Comparison of ENCODE assay signal across 10 cellular contexts in genomic region chr10:22683995-22684305, GRCh38. TPM values are rescaled to one million over a fixed set of nuclear protein-coding genes. Genes with fewer than 3 reads are reported as not detected.
A peak's percentile ranks its signal among the peaks of the same experiment; 100 is the strongest.
DNase-seq lines count a peak whose midpoint lies in the region; ATAC-seq and TF ChIP-seq lines count a peak whose summit lies in the region.
"Had no signal": no experiment of that assay in that cellular context is flagged by ENCODE, and none has a peak within 500 bp of the region (broad histone marks: within the 10 kb centered on the region; RNA-seq: fewer than 3 reads in every experiment).

No MANE protein-coding gene starts in this region.

- H3K79me2 ChIP-seq in mesendoderm (ENCODE audit: control insufficient read depth, insufficient read depth, low read length) = peaks cover 19% of the 10 kb centered on the region

- H3K9me3 ChIP-seq in CD8-positive, alpha-beta memory T cell (ENCODE audit: low read length) = no peaks in the 10 kb centered on the region
- H3K9me3 ChIP-seq: lower lobe of right lung had no signal

- no peak overlapping the region for H3K4me2 ChIP-seq in mesendoderm (ENCODE audit: low read length)

- H3K36me3 Mint-ChIP-seq in CD8-positive, alpha-beta memory T cell = peaks cover 0 to 12% (median 1%) of the 10 kb centered on the region in 3 donors
- peaks cover 2% of the 10 kb centered on the region for H3K36me3 Mint-ChIP-seq in activated naive CD8-positive, alpha-beta T cell
- H3K36me3 Mint-ChIP-seq in natural killer cell = no peaks in the 10 kb centered on the region

- no peaks in the 10 kb centered on the region for H3K36me3 ChIP-seq in CD8-positive, alpha-beta memory T cell (ENCODE audit: insufficient read depth, low read length)
- H3K36me3 ChIP-seq in mesendoderm (ENCODE audit: control insufficient read depth, insufficient read depth, low read length) = no peaks in the 10 kb centered on the region
- H3K36me3 ChIP-seq: lower lobe of right lung had no signal

- no peak overlapping the region for H3K23ac ChIP-seq in mesendoderm (ENCODE audit: low read length)

- H4K5ac ChIP-seq in mesendoderm (ENCODE audit: low read length) = no peak overlapping the region

- H3K18ac ChIP-seq in mesendoderm (ENCODE audit: low read length) = no peak overlapping the region

- H2AK5ac ChIP-seq in mesendoderm (ENCODE audit: low read length) = no peak overlapping the region

- H2BK5ac ChIP-seq in mesendoderm (ENCODE audit: low read length) = no peak overlapping the region

- H3K4me3 ChIP-seq in CD8-positive, alpha-beta memory T cell (ENCODE audit: low read length) = peak overlapping the region; percentile 2
- H3K4me3 ChIP-seq in mesendoderm (ENCODE audit: low read length) = no peak overlapping the region
- H3K4me3 ChIP-seq: lower lobe of right lung had no signal

- no peak overlapping the region for H3K4ac ChIP-seq in mesendoderm (ENCODE audit: low read depth, low read length)

- peaks cover 97% of the 10 kb centered on the region for H3K4me1 ChIP-seq in CD8-positive, alpha-beta memory T cell (ENCODE audit: insufficient read depth, low read length)
- H3K4me1 ChIP-seq in mesendoderm (ENCODE audit: control insufficient read depth, low read depth, low read length) = no peaks in the 10 kb centered on the region

- no peak overlapping the region for H4K8ac ChIP-seq in mesendoderm (ENCODE audit: low read depth, low read length)

- peaks cover 89 to 97% (median 96%) of the 10 kb centered on the region in 3 donors for H3K4me1 Mint-ChIP-seq in CD8-positive, alpha-beta memory T cell
- peaks cover 91% of the 10 kb centered on the region for H3K4me1 Mint-ChIP-seq in activated naive CD8-positive, alpha-beta T cell (ENCODE audit: low read depth)
- peaks cover 86 to 90% of the 10 kb centered on the region in 2 donors for H3K4me1 Mint-ChIP-seq in natural killer cell

- H3K79me1 ChIP-seq in mesendoderm (ENCODE audit: low read length) = peaks cover 14% of the 10 kb centered on the region

- POLR2A ChIA-PET in CD8-positive, alpha-beta memory T cell (lab: Charles Lee) = interaction anchor here (0.7 to 1.7 kb wide), 4 partner anchors 17 to 247 kb away, joined by 3 to 8 read pairs (median 3); no protein-coding TSS in a partner anchor

- no peak overlapping the region for H2BK15ac ChIP-seq in mesendoderm (replicated peaks; ENCODE audit: low read depth)

- H3K27me3 ChIP-seq in CD8-positive, alpha-beta memory T cell (ENCODE audit: insufficient read depth, low read length, poor library complexity, severe bottlenecking) = no peaks in the 10 kb centered on the region
- H3K27me3 ChIP-seq in mesendoderm (ENCODE audit: insufficient read depth, low read length, poor library complexity) = no peaks in the 10 kb centered on the region

- ATAC-seq in natural killer cell (no peak), HG03135 (IDR thresholded peaks at IDR 0.05; ENCODE audit: unreplicated experiment) (no peak), HG03565 (IDR thresholded peaks at IDR 0.05; ENCODE audit: unreplicated experiment) (no peak)

- intact Hi-C loops in natural killer cell (cut with micrococcal nuclease) = loop anchor here (1.0 to 2.0 kb wide), 6 partner anchors 8 to 87 kb away; no protein-coding TSS in a partner anchor
- intact Hi-C loops in posterior vena cava (cut with DNase I) = loop anchor here in 1 of 2 donors (5.0 kb wide), 1 partner anchor 832 kb away; no protein-coding TSS in a partner anchor

- peak overlapping the region; percentile 95 to 100 (median 98) for H3K27ac Mint-ChIP-seq in CD8-positive, alpha-beta memory T cell
- H3K27ac Mint-ChIP-seq in activated naive CD8-positive, alpha-beta T cell = peak overlapping the region; percentile 98
- H3K27ac Mint-ChIP-seq in natural killer cell = peak overlapping the region; percentile 92 to 99

- H3K27ac ChIP-seq in CD8-positive, alpha-beta memory T cell (ENCODE audit: low read depth, low read length) = peak overlapping the region; percentile 78
- H3K27ac ChIP-seq in mesendoderm (ENCODE audit: low read depth, low read length) = no peak overlapping the region
- H3K27ac ChIP-seq: lower lobe of right lung had no signal

- no peak overlapping the region for H2BK120ac ChIP-seq in mesendoderm (ENCODE audit: low read depth, low read length)

- CTCF ChIA-PET in CD8-positive, alpha-beta memory T cell (lab: Charles Lee) = interaction anchor here (1.1 to 1.3 kb wide), 5 partner anchors 11 to 98 kb away, joined by 3 to 4 read pairs (median 3); no protein-coding TSS in a partner anchor

- H3K56ac ChIP-seq in mesendoderm (ENCODE audit: low read length) = no peak overlapping the region

- H3K9ac ChIP-seq in mesendoderm (ENCODE audit: low read length) = no peak overlapping the region

- no peak for TF ChIP-seq CTCF in natural killer cell (IDR thresholded peaks at IDR 0.05)

- DNase-seq in CD8-positive, alpha-beta memory T cell = no peak
- DNase-seq in Kasumi-1 (lab: John Stamatoyannopoulos, UW) (peak; percentile 30 to 35), natural killer cell (no peak), posterior vena cava (ENCODE audit: low spot score) (no peak), mesendoderm (no peak)
- DNase-seq: HCEC 1CT, lower lobe of right lung had no signal

- no peaks in the 10 kb centered on the region for H3K9me3 Mint-ChIP-seq in CD8-positive, alpha-beta memory T cell
- no peaks in the 10 kb centered on the region for H3K9me3 Mint-ChIP-seq in activated naive CD8-positive, alpha-beta T cell (ENCODE audit: low read depth)
- no peaks in the 10 kb centered on the region for H3K9me3 Mint-ChIP-seq in natural killer cell

- H3K4me3 Mint-ChIP-seq in CD8-positive, alpha-beta memory T cell = peak overlapping the region; percentile 68 to 86 (median 75)
- H3K4me3 Mint-ChIP-seq in activated naive CD8-positive, alpha-beta T cell = peak overlapping the region; percentile 80
- H3K4me3 Mint-ChIP-seq in natural killer cell = peak overlapping the region; percentile 85

- H3K27me3 Mint-ChIP-seq in CD8-positive, alpha-beta memory T cell = no peaks in the 10 kb centered on the region
- H3K27me3 Mint-ChIP-seq in activated naive CD8-positive, alpha-beta T cell = no peaks in the 10 kb centered on the region
- H3K27me3 Mint-ChIP-seq in natural killer cell (ENCODE audit: low read depth in 2 of 2) = no peaks in the 10 kb centered on the region

- no CpG with 5 or more reads among the region's 1 CpG for WGBS in mesendoderm (ENCODE audit: extremely low coverage, insufficient coverage, low lambda C conversion rate)

RNA-seq across cellular contexts. Expression of gene PIP4K2A, which starts 30.4 kb away (rescaled TPM):
- total RNA-seq in CD8-positive, alpha-beta memory T cell = 100 to 1,000 TPM; 116 to 130 TPM
- polyA plus RNA-seq in CD8-positive, alpha-beta memory T cell = 120 TPM
- total RNA-seq in natural killer cell (100 to 1,000 TPM; 311 to 423 (median 405) TPM), posterior vena cava (10 to 100 TPM; 64.6 to 77.6 TPM)
- 12.9 TPM for polyA plus RNA-seq in mesendoderm (2013, experiment 1 of 2)
- polyA plus RNA-seq in mesendoderm (2013, experiment 2 of 2) = 12.4 TPM

Comparison
In these comparisons a context has a peak if more than half of its experiments do, and no peak if none do; other contexts are left out.
1. DNase-seq: peak in Kasumi-1 (2 of 2); none in CD8-positive, alpha-beta memory T cell (0 of 5), natural killer cell (single experiment), posterior vena cava (single experiment) and mesendoderm (single experiment).
2. Peak in every context shown above with its lines, with median percentiles within 50 percentile points of each other: H3K27ac Mint-ChIP-seq and H3K4me3 Mint-ChIP-seq.